8 cellular contexts compared by ENCODE assay signal in genomic region chr6:25278557-25278913, GRCh38. TPM values are rescaled to one million over a fixed set of nuclear protein-coding genes. Genes with fewer than 3 reads are reported as not detected.
DNase-seq lines count a peak whose midpoint lies in the region; ATAC-seq, FAIRE-seq and TF ChIP-seq lines count a peak whose summit lies in the region.

No MANE protein-coding gene starts in this region.

- no peaks in the 10 kb centered on the region for H3K9me3 ChIP-seq in heart left ventricle

- H3K4me1 ChIP-seq in heart left ventricle = peaks cover 0 to 25% (median 8%) of the 10 kb centered on the region in 12 donors

- peaks cover 0 to 20% (median 0%) of the 10 kb centered on the region in 9 donors for H3K27me3 ChIP-seq in heart left ventricle

- TF ChIP-seq POLR2A in heart left ventricle (IDR thresholded peaks at IDR 0.05) = no peak

- H3K36me3 ChIP-seq in heart left ventricle = no peaks in the 10 kb centered on the region

- DNase-seq in NCI-H526 treated with DMSO at 0.1 percent for 48 hours (lab: John Stamatoyannopoulos, UW) = peak; percentile 62
- no peak for DNase-seq in NCI-H526 (lab: John Stamatoyannopoulos, UW)
- no peak for DNase-seq in heart left ventricle
- DNase-seq in skeletal muscle cell (ENCODE audit: low read depth) = no peak
- DNase-seq in activated effector memory CD4-positive, alpha-beta T cell treated with Interleukin-2 at 50 U/mL for 16 hours = no peak
- DNase-seq in D721Med (ENCODE audit: insufficient read length, low spot score) = no peak

- 4 to 6% (median 6%) methylated on average over 15 of the region's 15 CpGs for WGBS in heart left ventricle, 4 donors

- H3K4me3 ChIP-seq in heart left ventricle (peak overlapping the region; percentile 64 to 96 (median 76)), skeletal muscle cell (ENCODE audit: low read depth, low read length) (peak overlapping the region; percentile 81)

- TF ChIP-seq CTCF in VCaP (conservative IDR thresholded peaks at IDR 0.05) (no peak), heart left ventricle (IDR thresholded peaks at IDR 0.05) (no peak), D721Med (IDR thresholded peaks at IDR 0.05; ENCODE audit: insufficient read depth, missing control alignments) (no peak)

- peak overlapping the region; percentile 86 for H3K27ac ChIP-seq in VCaP
- peak overlapping the region in 8 of 12 donors; percentile 23 to 87 (median 70) for H3K27ac ChIP-seq in heart left ventricle

- no peak for FAIRE-seq in D721Med (lab: Jason Lieb, UNC)

- ATAC-seq in HG02885 (IDR thresholded peaks at IDR 0.05; ENCODE audit: poor library complexity, unreplicated experiment) = peak; percentile 34
- ATAC-seq in heart left ventricle = peak in 3 of 4 donors; percentile 2 to 3 (median 2)

- intact Hi-C loops in heart left ventricle (cut with DNase I) = loop anchor here in 7 of 10 donors (1.0 to 5.0 kb wide), 5 partner anchors 210 to 279 kb away; no protein-coding TSS in a partner anchor

RNA-seq across cellular contexts. Expression of gene CARMIL1, which starts 0.6 kb away (rescaled TPM):
- 1 to 10 TPM; 2.4 to 9.1 (median 5.8) TPM for total RNA-seq in heart left ventricle
- 1 to 10 TPM; 4.8 to 5.1 TPM for polyA plus RNA-seq in heart left ventricle
